In the genomic region with DNA sequence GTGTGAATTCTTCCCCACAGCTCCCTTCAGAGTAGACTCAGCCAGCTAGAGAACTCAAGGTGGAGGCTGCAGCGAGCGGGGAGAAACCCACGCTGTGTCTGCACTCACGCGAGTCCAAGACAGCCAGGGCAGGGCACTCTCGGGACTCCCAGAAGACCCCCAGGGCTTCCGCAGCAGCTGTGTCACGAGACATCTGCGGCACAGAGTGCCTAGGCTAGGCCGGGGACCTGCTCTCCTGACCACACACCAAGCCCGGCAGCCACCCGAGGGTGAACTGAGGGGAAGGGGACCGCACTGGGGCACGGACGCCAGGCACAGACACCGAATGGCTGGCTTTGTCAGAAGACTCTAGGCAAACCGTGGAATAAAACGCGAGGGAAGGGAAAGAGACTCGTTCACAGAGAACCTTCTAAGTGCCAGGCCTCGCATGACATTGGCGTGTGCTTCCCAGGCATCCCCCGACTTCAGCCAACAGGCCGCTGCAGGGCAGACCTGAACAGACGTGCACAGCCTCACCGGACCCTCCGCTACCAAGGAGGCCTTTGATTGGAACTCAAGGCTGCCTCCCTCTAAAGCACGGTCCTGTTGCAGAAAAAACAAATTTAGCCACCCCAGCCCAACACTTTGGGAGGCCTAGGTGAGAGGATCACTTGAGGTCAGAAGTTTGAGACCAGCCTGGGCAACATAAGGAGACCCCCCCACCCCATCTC, we compare ENCODE assay signal across 17 cellular contexts.
"Had no signal": no experiment of that assay in that cellular context is flagged by ENCODE, and none has a peak within 500 bp of the region (broad histone marks: within the 10 kb centered on the region; RNA-seq: fewer than 3 reads in every experiment).

No MANE protein-coding gene starts in this region.

- H3K9me3 ChIP-seq: esophagus muscularis mucosa, gastroesophageal sphincter, suprapubic skin had no signal

- ATAC-seq: activated CD8-positive, alpha-beta T cell treated with anti-CD3 and anti-CD28 coated beads for 36 hours; activated T-helper 17 cell treated with anti-CD3 and anti-CD28 coated beads, Interleukin-2, amount 50 U/mL, for 72 hours; gastroesophageal sphincter; stimulated activated naive CD8-positive, alpha-beta T cell treated with anti-CD3 and anti-CD28 coated beads, Interleukin-15, amount 100 ng/mL, for 72 hours had no signal

- H3K4me3 ChIP-seq: esophagus muscularis mucosa, gastroesophageal sphincter, lung, skin epidermis, suprapubic skin had no signal

- H3K27me3 ChIP-seq: esophagus muscularis mucosa, gastroesophageal sphincter, suprapubic skin had no signal

- DNase-seq: activated CD4-positive, alpha-beta T cell treated with anti-CD3 and anti-CD28 coated beads, Interleukin-2, amount 10 ng/mL, durations not matched to agents 24 days and 14 days; activated CD8-positive, alpha-beta T cell treated with anti-CD3 and anti-CD28 coated beads for 36 hours; activated naive CD4-positive, alpha-beta T cell treated with Interleukin-2 at 50 U/mL for 16 hours; activated naive CD8-positive, alpha-beta T cell treated with anti-CD3 and anti-CD28 coated beads, Interleukin-2, amount 10 ng/mL, durations not matched to agents 7 days and 5 days; activated T-cell treated with anti-CD3 and anti-CD28 coated beads, Interleukin-2, amount 50 U/mL, for 1 hour; effector memory CD4-positive, alpha-beta T cell; immature natural killer cell; retina; stimulated activated naive CD8-positive, alpha-beta T cell treated with anti-CD3 and anti-CD28 coated beads, Interleukin-15, amount 100 ng/mL, for 72 hours; T-helper 1 cell; T-helper 9 cell had no signal
